1 cellular context compared by ENCODE assay signal in the genomic region with DNA sequence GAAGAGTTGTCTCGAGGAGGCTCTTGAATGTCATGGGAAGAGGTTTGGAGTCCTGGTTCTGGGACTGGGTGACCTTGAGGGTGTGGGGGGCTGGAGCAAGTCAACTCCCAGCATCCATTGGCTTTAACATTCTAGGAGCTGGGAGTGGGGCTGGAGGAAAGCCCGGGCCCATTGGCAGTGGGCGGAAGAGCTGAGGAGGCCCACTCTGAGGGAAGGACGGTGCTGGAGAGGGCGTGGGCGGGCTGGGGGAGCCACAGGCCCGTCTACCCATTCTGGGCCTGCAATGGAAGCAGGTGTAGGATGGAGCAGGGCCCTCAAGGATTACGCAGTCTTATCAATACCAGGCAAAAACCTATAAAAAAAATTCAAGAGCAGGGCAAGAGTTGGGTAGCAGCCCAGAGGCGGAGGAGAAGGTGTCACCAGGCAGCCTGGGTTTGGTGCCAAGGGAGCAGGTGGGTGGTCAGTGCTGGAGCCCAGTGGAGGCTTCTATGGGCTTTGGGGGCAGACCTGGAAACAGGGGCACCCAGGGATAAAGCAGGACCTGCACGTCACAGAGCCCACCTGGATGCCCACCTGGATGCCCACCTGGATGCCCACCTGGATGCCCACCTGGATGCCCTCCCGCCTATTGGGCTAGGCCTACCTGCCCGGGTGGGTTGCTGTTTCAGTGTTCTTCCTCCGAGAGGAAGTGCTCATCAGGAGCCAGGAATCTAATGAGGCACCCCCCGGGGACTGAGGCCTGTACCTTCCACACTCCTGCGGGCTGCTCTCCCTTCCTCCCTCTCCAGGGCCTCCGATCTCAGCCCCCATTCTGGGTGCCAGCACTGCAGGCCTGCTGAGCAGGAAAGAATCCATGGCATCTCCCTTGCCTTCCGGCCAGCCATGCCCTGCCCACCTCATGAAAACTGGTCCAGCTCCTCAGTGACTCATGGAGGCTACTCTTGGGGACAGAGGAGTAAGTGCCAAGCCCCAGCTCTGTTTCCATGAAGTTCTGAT.
TF ChIP-seq lines count a peak whose summit lies in the region.

No MANE protein-coding gene starts in this region.

TF ChIP-seq in SK-N-SH, 30 proteins besides CTCF, POLR2A, EP300 and RAD21 (continued from another document):
- peak; percentile 39; the same call in 1 of the 2 replicates for TF ChIP-seq NFIC (IDR thresholded peaks at IDR 0.05; ENCODE audit: borderline replicate concordance)
TF ChIP-seq in SK-N-SH: peak in this region for 4.
